ENCODE assay signal across 17 cellular contexts in the genomic region with DNA sequence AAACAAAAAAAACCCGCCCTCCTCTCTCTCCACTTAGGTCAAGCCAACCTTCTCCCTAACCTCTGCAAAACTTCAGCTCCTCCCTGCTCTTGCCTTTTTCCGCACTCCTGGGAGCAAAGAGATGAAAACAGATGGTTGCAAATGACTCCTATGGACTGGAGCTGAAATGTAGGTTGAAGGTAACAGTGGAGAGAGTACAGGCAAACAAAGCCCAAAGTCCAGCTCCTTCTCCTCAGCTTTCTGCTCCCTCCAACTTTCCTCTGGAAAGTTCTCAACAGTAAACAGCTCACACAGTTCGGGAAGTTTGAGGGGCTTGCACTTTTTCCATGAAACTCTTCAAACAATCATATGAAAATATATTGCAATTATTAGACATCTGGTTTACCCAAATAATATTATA.
DNase-seq lines count a peak whose midpoint lies in the region; ATAC-seq and TF ChIP-seq lines count a peak whose summit lies in the region.
"Had no signal": no experiment of that assay in that cellular context is flagged by ENCODE, and none has a peak within 500 bp of the region (broad histone marks: within the 10 kb centered on the region; RNA-seq: fewer than 3 reads in every experiment).

No MANE protein-coding gene starts in this region.

- TF ChIP-seq EP300 in transverse colon (IDR thresholded peaks at IDR 0.05; ENCODE audit: low read depth) (no peak), SK-N-SH (IDR thresholded peaks at IDR 0.05; ENCODE audit: borderline replicate concordance in 1 of 2, low read depth in 1 of 2, low read length in 1 of 2) (no peak)

- H3K9me3 ChIP-seq in HEK293 (ENCODE audit: control insufficient read depth, insufficient read depth, low read depth, low read length) (no peaks in the 10 kb centered on the region), colonic mucosa (no peaks in the 10 kb centered on the region), liver (ENCODE audit: control insufficient read depth in 4 of 4, low read length in 3 of 4) (peaks cover 0 to 3% (median 0%) of the 10 kb centered on the region in 4 donors), transverse colon (peaks cover 0 to 8% of the 10 kb centered on the region in 2 donors), SK-N-SH (peaks cover 7% of the 10 kb centered on the region; the same call in 1 of the 2 replicates)
- H3K9me3 ChIP-seq: HAP-1 had no signal

- no peaks in the 10 kb centered on the region for H3K79me2 ChIP-seq in SK-N-SH (ENCODE audit: insufficient read depth)

- H3K9ac ChIP-seq in colonic mucosa (ENCODE audit: low read depth in 2 of 2, low read length in 2 of 2), result no peak overlapping the region
- no peak overlapping the region for H3K9ac ChIP-seq in liver (ENCODE audit: low read depth in 1 of 2, low read length in 2 of 2)
- no peak overlapping the region for H3K9ac ChIP-seq in SK-N-SH
- H3K9ac ChIP-seq: BLaER1 treated with 17β-estradiol and CSF1 and Interleukin-3, amounts not matched to agents 10 nM and 100 nM had no signal

- no peak overlapping the region for H3K4me2 ChIP-seq in SK-N-SH

- CTCF ChIA-PET in HEK293 (lab: Yijun Ruan, JAX), result interaction anchor here (0.7 to 1.0 kb wide), 2 partner anchors 9 to 185 kb away, joined by 3 to 7 read pairs; no protein-coding TSS in a partner anchor
- CTCF ChIA-PET in SK-N-SH (lab: Yijun Ruan, JAX), result interaction anchor here (1.1 kb wide), 1 partner anchor 18 kb away, joined by 4 read pairs; no protein-coding TSS in a partner anchor

- H3K4me3 ChIP-seq in HEK293 (ENCODE audit: low read depth, low read length) (no peak overlapping the region), colonic mucosa (no peak overlapping the region), liver (ENCODE audit: low read depth in 1 of 3, low read length in 3 of 3) (no peak overlapping the region), transverse colon (no peak overlapping the region), SK-N-SH (ENCODE audit: low read depth in 2 of 2, low read length in 1 of 2) (no peak overlapping the region)
- H3K4me3 ChIP-seq: BLaER1 treated with 17β-estradiol and CSF1 and Interleukin-3, amounts not matched to agents 10 nM and 100 nM; GM12878; HAP-1 had no signal

- TF ChIP-seq CTCF in HEK293 (tag by site-specific recombination; IDR thresholded peaks at IDR 0.05) (no peak), colonic mucosa (IDR thresholded peaks at IDR 0.05) (no peak), liver (IDR thresholded peaks at IDR 0.05; ENCODE audit: low read depth, low read length, missing input control) (no peak), transverse colon (IDR thresholded peaks at IDR 0.05) (no peak), SK-N-SH (IDR thresholded peaks at IDR 0.05) (no peak)

- H3K4me1 ChIP-seq in HEK293 (ENCODE audit: control insufficient read depth, insufficient read depth, low read length) (no peaks in the 10 kb centered on the region), colonic mucosa (no peaks in the 10 kb centered on the region), liver (ENCODE audit: control insufficient read depth in 4 of 4, insufficient read depth in 4 of 4, low read length in 3 of 4) (no peaks in the 10 kb centered on the region), transverse colon (peaks cover 0 to 23% (median 8%) of the 10 kb centered on the region in 4 donors), SK-N-SH (ENCODE audit: control insufficient read depth in 1 of 2, insufficient read depth in 2 of 2, low read depth in 1 of 2, low read length in 1 of 2) (no peaks in the 10 kb centered on the region)

- H3F3A ChIP-seq in SK-N-SH (replicated peaks; ENCODE audit: insufficient read depth), result no peaks in the 10 kb centered on the region

- H3K36me3 ChIP-seq in HEK293 (ENCODE audit: control insufficient read depth in 2 of 2, insufficient read depth in 1 of 2, low read length in 2 of 2) (no peaks in the 10 kb centered on the region), colonic mucosa (no peaks in the 10 kb centered on the region), liver (ENCODE audit: control insufficient read depth in 4 of 4, insufficient read depth in 3 of 4, low read depth in 1 of 4, low read length in 3 of 4) (no peaks in the 10 kb centered on the region), transverse colon (no peaks in the 10 kb centered on the region), SK-N-SH (replicated peaks in 1 of 2; ENCODE audit: control insufficient read depth in 1 of 2, insufficient read depth in 2 of 2, low read length in 1 of 2) (no peaks in the 10 kb centered on the region)
- H3K36me3 ChIP-seq: BLaER1 treated with 17β-estradiol and CSF1 and Interleukin-3, amounts not matched to agents 10 nM and 100 nM; HAP-1 had no signal

- POLR2A ChIA-PET in HEK293 (lab: Yijun Ruan, JAX), result no interaction called here
- POLR2A ChIA-PET in SK-N-SH (lab: Yijun Ruan, JAX), result no interaction called here

- in situ Hi-C loops in transverse colon (cut with MboI; ENCODE audit: low pct_ligation_motif_present in 1 of 4, low pct_unique_long_range_greater_than_20kb in 1 of 4, low sequenced_read_pairs in 3 of 4), result loop anchor here in 2 of 4 donors (25.0 kb wide), 1 partner anchor 146 kb away; no protein-coding TSS in a partner anchor

- H3K27ac ChIP-seq in HEK293 (ENCODE audit: extremely low read depth, low read depth, low read length) (no peak overlapping the region), colonic mucosa (peak overlapping the region; percentile 50), liver (ENCODE audit: low read depth in 1 of 2, low read length in 2 of 2) (no peak overlapping the region), transverse colon (peak overlapping the region; percentile 20 to 57 (median 43)), SK-N-SH (ENCODE audit: low read depth in 2 of 2, low read length in 1 of 2) (no peak overlapping the region)
- H3K27ac ChIP-seq: HL-60 had no signal

- H4K20me1 ChIP-seq in SK-N-SH (ENCODE audit: insufficient read depth), result no peaks in the 10 kb centered on the region
- H4K20me1 ChIP-seq: BLaER1 treated with 17β-estradiol and CSF1 and Interleukin-3, amounts not matched to agents 10 nM and 100 nM had no signal

- 81% methylated on average over 3 of the region's 3 CpGs for WGBS in liver
- 57 to 73% methylated on average over 3 of the region's 3 CpGs for WGBS in transverse colon (ENCODE audit: low coverage in 1 of 2), 2 donors
- WGBS in SK-N-SH (ENCODE audit: low lambda C conversion rate), result 66% methylated on average over 3 of the region's 3 CpGs

- H3K27me3 ChIP-seq in colonic mucosa (no peaks in the 10 kb centered on the region), liver (ENCODE audit: control insufficient read depth in 4 of 4, insufficient read depth in 4 of 4, low read length in 3 of 4) (no peaks in the 10 kb centered on the region), transverse colon (no peaks in the 10 kb centered on the region), SK-N-SH (ENCODE audit: insufficient read depth) (0 out of 2 replicates have a peak, but pooled peaks cover 8% of the 10 kb centered on the region)

- DNase-seq in colonic mucosa (no peak), transverse colon (no peak), SK-N-SH (no peak)
- no peak for DNase-seq in activated CD8-positive, alpha-beta memory T cell treated with anti-CD3 and anti-CD28 coated beads for 24 hours
- DNase-seq: CD8-positive, alpha-beta T cell; DMS 273 treated with DMSO at 0.1 percent for 48 hours; DMS53; DND-41; EL; IMR-90 had no signal

- H2AFZ ChIP-seq in SK-N-SH (ENCODE audit: low read depth), result no peak overlapping the region

- H3K9me2 ChIP-seq in SK-N-SH, result no peaks in the 10 kb centered on the region

- TF ChIP-seq POLR2A in transverse colon (IDR thresholded peaks at IDR 0.05), result no peak

- no peak for ATAC-seq in HG03442 (IDR thresholded peaks at IDR 0.05; ENCODE audit: unreplicated experiment)
- ATAC-seq: CD8-positive, alpha-beta T cell; GM12878 had no signal

- intact Hi-C loops in colonic mucosa (cut with DNase I), result no loop called here
- intact Hi-C loops in transverse colon (cut with DNase I; ENCODE audit: low total_unique reads), result no loop called here

- TF ChIP-seq RAD21 in liver (IDR thresholded peaks at IDR 0.05) (no peak), SK-N-SH (IDR thresholded peaks at IDR 0.05; ENCODE audit: low read length) (no peak)

TF ChIP-seq in HEK293, 187 proteins besides CTCF, POLR2A, EP300 and RAD21:
- TF ChIP-seq, protein P1, sequence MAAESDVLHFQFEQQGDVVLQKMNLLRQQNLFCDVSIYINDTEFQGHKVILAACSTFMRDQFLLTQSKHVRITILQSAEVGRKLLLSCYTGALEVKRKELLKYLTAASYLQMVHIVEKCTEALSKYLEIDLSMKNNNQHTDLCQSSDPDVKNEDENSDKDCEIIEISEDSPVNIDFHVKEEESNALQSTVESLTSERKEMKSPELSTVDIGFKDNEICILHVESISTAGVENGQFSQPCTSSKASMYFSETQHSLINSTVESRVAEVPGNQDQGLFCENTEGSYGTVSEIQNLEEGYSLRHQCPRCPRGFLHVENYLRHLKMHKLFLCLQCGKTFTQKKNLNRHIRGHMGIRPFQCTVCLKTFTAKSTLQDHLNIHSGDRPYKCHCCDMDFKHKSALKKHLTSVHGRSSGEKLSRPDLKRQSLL (tag by site-specific recombination; IDR thresholded peaks at IDR 0.05), result no peak
- TF ChIP-seq PRDM1 (tag by site-specific recombination; IDR thresholded peaks at IDR 0.05), result 0 out of 2 replicates have a peak, but pooled peaks have one; percentile 19

TF ChIP-seq in liver, 16 proteins besides CTCF, POLR2A, EP300 and RAD21:
- TF ChIP-seq YY1 (IDR thresholded peaks at IDR 0.05) (no peak), HNF4A (conservative IDR thresholded peaks at IDR 0.05) (peak; percentile 6 to 18), HNF4G (IDR thresholded peaks at IDR 0.05) (no peak), NR2F2 (IDR thresholded peaks at IDR 0.05) (no peak), JUND (IDR thresholded peaks at IDR 0.05) (no peak), FOXA2 (IDR thresholded peaks at IDR 0.05) (no peak)
- TF ChIP-seq, protein P2, sequence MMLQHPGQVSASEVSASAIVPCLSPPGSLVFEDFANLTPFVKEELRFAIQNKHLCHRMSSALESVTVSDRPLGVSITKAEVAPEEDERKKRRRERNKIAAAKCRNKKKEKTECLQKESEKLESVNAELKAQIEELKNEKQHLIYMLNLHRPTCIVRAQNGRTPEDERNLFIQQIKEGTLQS (IDR thresholded peaks at IDR 0.05), result no peak

TF ChIP-seq in SK-N-SH, 30 proteins besides CTCF, POLR2A, EP300 and RAD21 (continues in another document):
- TF ChIP-seq, protein P3, sequence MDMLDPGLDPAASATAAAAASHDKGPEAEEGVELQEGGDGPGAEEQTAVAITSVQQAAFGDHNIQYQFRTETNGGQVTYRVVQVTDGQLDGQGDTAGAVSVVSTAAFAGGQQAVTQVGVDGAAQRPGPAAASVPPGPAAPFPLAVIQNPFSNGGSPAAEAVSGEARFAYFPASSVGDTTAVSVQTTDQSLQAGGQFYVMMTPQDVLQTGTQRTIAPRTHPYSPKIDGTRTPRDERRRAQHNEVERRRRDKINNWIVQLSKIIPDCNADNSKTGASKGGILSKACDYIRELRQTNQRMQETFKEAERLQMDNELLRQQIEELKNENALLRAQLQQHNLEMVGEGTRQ (IDR thresholded peaks at IDR 0.05; ENCODE audit: borderline replicate concordance, low read depth, low read length), result no peak
- no peak for TF ChIP-seq GABPA (IDR thresholded peaks at IDR 0.05; ENCODE audit: low read depth)
- no peak for TF ChIP-seq EZH2phosphoT487 (IDR thresholded peaks at IDR 0.05; ENCODE audit: borderline replicate concordance, low read depth)

Comparison
In these comparisons a context has a peak if more than half of its experiments do, and no peak if none do; other contexts are left out.
1. H3K27ac ChIP-seq: peak in colonic mucosa (single experiment) and transverse colon (4 of 4); none in HEK293 (single experiment), liver (0 of 2) and SK-N-SH (0 of 2).